22 cellular contexts compared by ENCODE assay signal in the genomic region with DNA sequence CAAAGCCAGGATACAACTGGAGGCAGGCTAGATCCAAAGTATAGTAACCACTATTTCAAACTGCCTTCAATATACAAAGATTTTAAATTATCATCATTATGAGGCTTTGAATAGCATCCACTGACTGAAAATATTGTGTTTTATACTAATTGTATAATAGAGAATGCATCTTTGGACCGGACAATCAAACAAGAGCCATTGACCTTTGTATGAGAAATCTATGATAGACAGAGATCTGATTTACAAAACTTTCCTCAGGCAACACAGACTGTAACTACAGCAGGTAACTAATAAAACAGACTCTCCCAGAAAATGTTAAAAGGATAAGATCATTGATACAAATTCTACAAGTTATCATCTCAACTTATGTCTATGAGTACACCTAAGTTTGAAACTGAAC.
"Had no signal": no experiment of that assay in that cellular context is flagged by ENCODE, and none has a peak within 500 bp of the region (broad histone marks: within the 10 kb centered on the region; RNA-seq: fewer than 3 reads in every experiment).

No MANE protein-coding gene starts in this region.

- ATAC-seq: effector memory CD8-positive, alpha-beta T cell; esophagus mucosa; foreskin keratinocyte; gastroesophageal sphincter; heart left ventricle; left cardiac atrium; mucosa of descending colon had no signal

- DNase-seq: colonic mucosa; cortex of kidney; effector CD8-positive, alpha-beta T cell; effector memory CD8-positive, alpha-beta T cell; endodermal cell; foreskin keratinocyte; heart left ventricle; hypothalamus; immature natural killer cell; islet precursor cell; left cardiac atrium; left ventricle myocardium inferior; lower lobe of right lung; mesenchymal stem cell; mucosa of descending colon; naive B cell had no signal

- H3K4me3 ChIP-seq: colonic mucosa, gastroesophageal sphincter, heart left ventricle, hepatocyte, left ventricle myocardium inferior, lower lobe of right lung, mucosa of descending colon had no signal

- H3K27ac ChIP-seq: colonic mucosa, epithelial cell of prostate, foreskin keratinocyte, gastroesophageal sphincter, heart left ventricle, hepatocyte, left ventricle myocardium inferior, lower lobe of right lung had no signal

- FAIRE-seq: endometrium, frontal cortex had no signal

- H3K27me3 ChIP-seq: colonic mucosa, foreskin keratinocyte, gastroesophageal sphincter, heart left ventricle, hepatocyte had no signal

- H3K36me3 ChIP-seq: colonic mucosa, gastroesophageal sphincter had no signal

- H3K9me3 ChIP-seq: colonic mucosa, left ventricle myocardium inferior, lower lobe of right lung, mucosa of descending colon had no signal

- H3K4me1 ChIP-seq: foreskin keratinocyte, gastroesophageal sphincter, lower lobe of right lung had no signal
